ENCODE assay signal across 17 cellular contexts in the genomic region with DNA sequence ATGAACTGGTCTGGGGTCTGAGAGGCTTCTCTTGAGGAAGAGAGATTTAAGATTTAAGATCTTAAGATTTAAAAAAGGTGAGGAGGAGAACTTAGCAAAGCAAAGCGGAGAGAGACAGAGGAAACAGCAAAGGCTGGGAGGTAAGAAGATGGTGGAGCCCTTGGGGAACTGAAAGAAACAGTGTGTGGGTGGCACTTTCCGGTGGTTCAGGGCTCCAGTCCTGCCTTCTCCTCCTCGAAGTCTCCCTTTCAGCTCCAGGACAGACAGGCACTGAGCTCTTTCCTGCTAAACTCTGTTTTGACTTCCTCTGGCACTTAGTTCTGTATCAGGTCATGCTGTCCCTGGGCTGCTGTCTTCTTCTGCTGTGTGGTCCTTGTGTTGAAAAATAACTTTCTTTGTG.
DNase-seq lines count a peak whose midpoint lies in the region; ATAC-seq lines count a peak whose summit lies in the region.
"Had no signal": no experiment of that assay in that cellular context is flagged by ENCODE, and none has a peak within 500 bp of the region (broad histone marks: within the 10 kb centered on the region; RNA-seq: fewer than 3 reads in every experiment).

No MANE protein-coding gene starts in this region.

- ATAC-seq in GM18511 (IDR thresholded peaks at IDR 0.05; ENCODE audit: unreplicated experiment): peak; percentile 95
- peak; percentile 93 for ATAC-seq in GM21723 (IDR thresholded peaks at IDR 0.05; ENCODE audit: unreplicated experiment)
- ATAC-seq in HG03378 (IDR thresholded peaks at IDR 0.05; ENCODE audit: unreplicated experiment): peak; percentile 83
- ATAC-seq in effector memory CD8-positive, alpha-beta T cell (replicated peaks): no peak
- ATAC-seq: left colon, PC-3 had no signal

- H3K4me3 Mint-ChIP-seq in effector memory CD8-positive, alpha-beta T cell: no peak overlapping the region
- H3K4me3 Mint-ChIP-seq: activated CD4-positive, alpha-beta memory T cell treated with anti-CD3 and anti-CD28 coated beads, Interleukin-2, amount 10 ng/mL, durations not matched to agents 7 days and 5 days had no signal

- DNase-seq in islet precursor cell (peak; percentile 39), AG08395 (ENCODE audit: low spot score) (no peak), SK-N-DZ (ENCODE audit: low spot score) (no peak)
- DNase-seq in effector CD4-positive, alpha-beta T cell: no peak
- no peak for DNase-seq in effector memory CD8-positive, alpha-beta T cell
- DNase-seq: activated CD4-positive, alpha-beta memory T cell treated with anti-CD3 and anti-CD28 coated beads, Interleukin-2, amount 10 ng/mL, durations not matched to agents 7 days and 5 days; Calu3; caudate nucleus; effector CD8-positive, alpha-beta T cell; left colon; occipital lobe; PC-3; stimulated activated CD4-positive, alpha-beta T cell treated with anti-CD3 and anti-CD28 coated beads, Interleukin-4, amount 100 ng/mL, for 1 hour; stimulated activated CD8-positive, alpha-beta memory T cell treated with anti-CD3 and anti-CD28 coated beads, Interleukin-4, amount 100 ng/mL, for 48 hours had no signal

- no peaks in the 10 kb centered on the region for H3K4me1 Mint-ChIP-seq in effector memory CD8-positive, alpha-beta T cell (ENCODE audit: low read depth in 2 of 2)
- H3K4me1 Mint-ChIP-seq: activated CD4-positive, alpha-beta memory T cell treated with anti-CD3 and anti-CD28 coated beads, Interleukin-2, amount 10 ng/mL, durations not matched to agents 7 days and 5 days had no signal

- H3K27ac Mint-ChIP-seq in effector memory CD8-positive, alpha-beta T cell: no peak overlapping the region
- H3K27ac Mint-ChIP-seq: activated CD4-positive, alpha-beta memory T cell treated with anti-CD3 and anti-CD28 coated beads, Interleukin-2, amount 10 ng/mL, durations not matched to agents 7 days and 5 days had no signal

- no peaks in the 10 kb centered on the region for H3K36me3 Mint-ChIP-seq in effector memory CD8-positive, alpha-beta T cell (ENCODE audit: insufficient read depth)

- H3K27me3 Mint-ChIP-seq in effector memory CD8-positive, alpha-beta T cell: peaks cover 0 to 8% of the 10 kb centered on the region in 2 donors
- H3K27me3 Mint-ChIP-seq: activated CD4-positive, alpha-beta memory T cell treated with anti-CD3 and anti-CD28 coated beads, Interleukin-2, amount 10 ng/mL, durations not matched to agents 7 days and 5 days had no signal

- peaks cover 3 to 6% of the 10 kb centered on the region in 2 donors for H3K9me3 Mint-ChIP-seq in effector memory CD8-positive, alpha-beta T cell
